Comparison of ENCODE assay signal across 1 cellular context in genomic region chr11:84663731-84664130, GRCh38.
TF ChIP-seq lines count a peak whose summit lies in the region.

No MANE protein-coding gene starts in this region.

TF ChIP-seq in GM23338, 12 proteins besides CTCF, POLR2A, EP300 and RAD21 (continued from another document):
- TF ChIP-seq ETS1 (IDR thresholded peaks at IDR 0.05): no peak
- TF ChIP-seq ZNF114 (CRISPR knock-in tag; IDR thresholded peaks at IDR 0.05): no peak
- TF ChIP-seq JUNB (IDR thresholded peaks at IDR 0.05; ENCODE audit: unreplicated experiment): no peak
- TF ChIP-seq REST (IDR thresholded peaks at IDR 0.05; ENCODE audit: unreplicated experiment): no peak
- TF ChIP-seq EZH2phosphoT487 (IDR thresholded peaks at IDR 0.05; ENCODE audit: unreplicated experiment): no peak
- no peak for TF ChIP-seq NANOG (IDR thresholded peaks at IDR 0.05; ENCODE audit: borderline replicate concordance)
- no peak for TF ChIP-seq ZNF331 (CRISPR knock-in tag; IDR thresholded peaks at IDR 0.05; ENCODE audit: low read depth)
- no peak for TF ChIP-seq POLR2AphosphoS5 (IDR thresholded peaks at IDR 0.05; ENCODE audit: low read depth)
TF ChIP-seq in GM23338: peak in this region for 0.
